8 cellular contexts compared by ENCODE assay signal in the genomic region with DNA sequence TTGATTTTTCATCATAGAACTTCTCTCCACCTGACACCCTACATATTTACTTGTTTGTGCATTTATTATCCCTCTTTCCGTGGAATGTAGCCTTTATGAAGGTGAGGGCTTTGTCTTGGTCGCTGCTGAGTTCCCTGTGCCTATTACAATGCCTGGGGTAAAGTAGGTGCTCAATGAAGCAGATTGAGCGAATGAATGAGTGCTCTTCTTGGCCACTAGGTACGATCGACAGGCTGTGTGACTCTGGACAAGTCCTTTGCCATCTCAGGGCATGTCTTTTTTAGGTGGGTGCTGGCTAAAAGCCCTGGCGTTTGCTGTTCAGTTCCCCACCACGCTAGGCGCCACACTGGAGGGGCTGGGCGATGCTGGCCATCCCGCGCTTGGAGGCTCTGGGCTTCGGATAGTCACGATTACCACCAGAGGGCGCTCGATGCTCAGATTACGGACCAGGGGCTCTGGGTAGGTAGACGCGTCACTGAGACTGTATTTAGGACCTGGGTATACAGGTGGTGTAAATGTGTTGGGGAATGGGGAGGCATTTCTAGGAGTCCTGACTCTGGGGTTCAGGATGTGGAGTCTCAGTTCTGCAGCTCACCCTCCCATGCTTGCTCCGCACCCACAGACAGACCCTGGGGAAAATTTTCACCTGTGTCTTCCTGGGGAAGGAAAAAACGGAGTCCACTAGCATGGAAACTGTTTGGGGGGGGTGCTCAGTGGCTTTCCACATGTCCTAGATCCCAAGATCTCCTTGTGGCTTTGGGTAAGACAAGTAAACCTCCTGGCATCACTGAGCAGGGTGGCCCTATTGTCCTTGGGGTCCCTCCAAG.
DNase-seq lines count a peak whose midpoint lies in the region; ATAC-seq and TF ChIP-seq lines count a peak whose summit lies in the region.

No MANE protein-coding gene starts in this region.

- H2BK5ac ChIP-seq in mesenchymal stem cell (ENCODE audit: low read depth, low read length, poor library complexity, severe bottlenecking) = no peak overlapping the region

- H3K4me2 ChIP-seq in mesenchymal stem cell (ENCODE audit: low read length, poor library complexity, severe bottlenecking) = no peak overlapping the region

- ATAC-seq in HG03521 (IDR thresholded peaks at IDR 0.05; ENCODE audit: unreplicated experiment) = no peak

- POLR2A ChIA-PET in HEK293 (lab: Yijun Ruan, JAX) = no interaction called here

- no peak overlapping the region for H2BK120ac ChIP-seq in mesenchymal stem cell (ENCODE audit: low read depth, low read length)

- no peaks in the 10 kb centered on the region for H3K79me1 ChIP-seq in mesenchymal stem cell (replicated peaks; ENCODE audit: low read length, poor library complexity, severe bottlenecking)

- no peak overlapping the region for H3K4ac ChIP-seq in mesenchymal stem cell (ENCODE audit: low read depth in 1 of 2, low read length in 2 of 2)

- TF ChIP-seq CTCF in HEK293 (tag by site-specific recombination; IDR thresholded peaks at IDR 0.05) = peak; percentile 91

- H3K27ac ChIP-seq in HEK293 (ENCODE audit: extremely low read depth, low read depth, low read length) = no peak overlapping the region
- H3K27ac ChIP-seq in mesenchymal stem cell (ENCODE audit: low read length, poor library complexity, severe bottlenecking) = no peak overlapping the region

- 12% methylated on average over 20 of the region's 20 CpGs for WGBS in mesenchymal stem cell

- DNase-seq in AG20443 (ENCODE audit: low spot score) = peak; percentile 72
- peak; percentile 85 for DNase-seq in NCI-H510A (lab: John Stamatoyannopoulos, UW)
- peak; percentile 66 for DNase-seq in activated CD4-positive, alpha-beta T cell treated with anti-CD3 and anti-CD28 coated beads, Interleukin-2, amount 50 U/mL, for 1 hour
- DNase-seq in dermis blood vessel endothelial cell = peak; percentile 81
- DNase-seq in mesenchymal stem cell = peak; percentile 51
- peak; percentile 10 to 14 for DNase-seq in stimulated activated CD8-positive, alpha-beta memory T cell treated with anti-CD3 and anti-CD28 coated beads, Interleukin-15, amount 100 ng/mL, for 4 hours (ENCODE audit: low read depth in 2 of 2)

- H3K36me3 ChIP-seq in HEK293 (ENCODE audit: control insufficient read depth in 2 of 2, insufficient read depth in 1 of 2, low read length in 2 of 2) = no peaks in the 10 kb centered on the region
- H3K36me3 ChIP-seq in mesenchymal stem cell (ENCODE audit: control insufficient read depth in 1 of 2, insufficient read depth in 2 of 2, low read depth in 1 of 2, low read length in 2 of 2) = no peaks in the 10 kb centered on the region

- no peak overlapping the region for H2BK12ac ChIP-seq in mesenchymal stem cell (ENCODE audit: low read length in 2 of 2)

- H3K4me3 ChIP-seq in HEK293 (ENCODE audit: low read depth, low read length) (no peak overlapping the region), mesenchymal stem cell (ENCODE audit: insufficient read depth in 1 of 2, low read depth in 1 of 2, low read length in 2 of 2) (no peak overlapping the region)

- no peak overlapping the region for H2AFZ ChIP-seq in mesenchymal stem cell (ENCODE audit: low read depth, low read length)

- CTCF ChIA-PET in HEK293 (lab: Yijun Ruan, JAX) = interaction anchor here (0.5 to 5.1 kb wide), 18 partner anchors 9 to 934 kb away, joined by 3 to 18 read pairs (median 4); no protein-coding TSS in a partner anchor

- H3K4me1 ChIP-seq in HEK293 (ENCODE audit: control insufficient read depth, insufficient read depth, low read length) (no peaks in the 10 kb centered on the region), mesenchymal stem cell (ENCODE audit: control insufficient read depth, insufficient read depth, low read depth, low read length) (no peaks in the 10 kb centered on the region)

- no peak overlapping the region for H4K91ac ChIP-seq in mesenchymal stem cell (ENCODE audit: low read length)

- H3K9me3 ChIP-seq in HEK293 (ENCODE audit: control insufficient read depth, insufficient read depth, low read depth, low read length) (no peaks in the 10 kb centered on the region), mesenchymal stem cell (ENCODE audit: control insufficient read depth, low read length) (no peaks in the 10 kb centered on the region)

- no peak overlapping the region for H3K14ac ChIP-seq in mesenchymal stem cell (ENCODE audit: low read length in 2 of 2)

- no peak overlapping the region for H4K8ac ChIP-seq in mesenchymal stem cell (ENCODE audit: low read length)

- no peak overlapping the region for H3K9ac ChIP-seq in mesenchymal stem cell (ENCODE audit: low read length)

- H3K18ac ChIP-seq in mesenchymal stem cell (ENCODE audit: low read depth in 1 of 2, low read length in 2 of 2) = no peak overlapping the region

- H2AK5ac ChIP-seq in mesenchymal stem cell (ENCODE audit: low read length, severe bottlenecking) = no peak overlapping the region

- no peak overlapping the region for H2BK15ac ChIP-seq in mesenchymal stem cell (ENCODE audit: low read depth, poor library complexity, severe bottlenecking)

- H3K23ac ChIP-seq in mesenchymal stem cell (ENCODE audit: low read length in 2 of 2) = no peak overlapping the region

- H3K27me3 ChIP-seq in mesenchymal stem cell (ENCODE audit: control insufficient read depth in 1 of 2, insufficient read depth in 1 of 2, low read length in 2 of 2) = peaks cover 23 to 71% of the 10 kb centered on the region in 2 experiments

TF ChIP-seq in HEK293, 187 proteins besides CTCF, POLR2A, EP300 and RAD21:
- TF ChIP-seq ZNF223 (tag by site-specific recombination; IDR thresholded peaks at IDR 0.05) (no peak), ZNF473 (tag by site-specific recombination; IDR thresholded peaks at IDR 0.05) (no peak), ZNF169 (tag by site-specific recombination; IDR thresholded peaks at IDR 0.05) (no peak), SCRT2 (tag by site-specific recombination; IDR thresholded peaks at IDR 0.05) (peak; percentile 47; the same call in 1 of the 2 replicates), ZNF664 (tag by site-specific recombination; IDR thresholded peaks at IDR 0.05) (peak; percentile 99), ZNF302 (tag by site-specific recombination; IDR thresholded peaks at IDR 0.05; ENCODE audit: low read depth) (no peak), PRDM4 (tag by site-specific recombination; IDR thresholded peaks at IDR 0.05) (no peak), ZNF221 (tag by site-specific recombination; IDR thresholded peaks at IDR 0.05; ENCODE audit: borderline replicate concordance) (no peak), ZNF654 (tag by site-specific recombination; IDR thresholded peaks at IDR 0.05; ENCODE audit: low read depth) (peak; percentile 82), ZBTB8A (tag by site-specific recombination; IDR thresholded peaks at IDR 0.05) (no peak)
- TF ChIP-seq, protein P1, sequence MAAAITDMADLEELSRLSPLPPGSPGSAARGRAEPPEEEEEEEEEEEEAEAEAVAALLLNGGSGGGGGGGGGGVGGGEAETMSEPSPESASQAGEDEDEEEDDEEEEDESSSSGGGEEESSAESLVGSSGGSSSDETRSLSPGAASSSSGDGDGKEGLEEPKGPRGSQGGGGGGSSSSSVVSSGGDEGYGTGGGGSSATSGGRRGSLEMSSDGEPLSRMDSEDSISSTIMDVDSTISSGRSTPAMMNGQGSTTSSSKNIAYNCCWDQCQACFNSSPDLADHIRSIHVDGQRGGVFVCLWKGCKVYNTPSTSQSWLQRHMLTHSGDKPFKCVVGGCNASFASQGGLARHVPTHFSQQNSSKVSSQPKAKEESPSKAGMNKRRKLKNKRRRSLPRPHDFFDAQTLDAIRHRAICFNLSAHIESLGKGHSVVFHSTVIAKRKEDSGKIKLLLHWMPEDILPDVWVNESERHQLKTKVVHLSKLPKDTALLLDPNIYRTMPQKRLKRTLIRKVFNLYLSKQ (tag by site-specific recombination; IDR thresholded peaks at IDR 0.05; ENCODE audit: borderline replicate concordance) = no peak

Comparison
In these comparisons a context has a peak if more than half of its experiments do, and no peak if none do; other contexts are left out.
1. DNase-seq: peak in every context shown above with its lines; median percentile 85 in NCI-H510A; 81 in dermis blood vessel endothelial cell; 72 in AG20443; 66 in activated CD4-positive, alpha-beta T cell treated with anti-CD3 and anti-CD28 coated beads, Interleukin-2, amount 50 U/mL, for 1 hour; 51 in mesenchymal stem cell; 12 in stimulated activated CD8-positive, alpha-beta memory T cell treated with anti-CD3 and anti-CD28 coated beads, Interleukin-15, amount 100 ng/mL, for 4 hours.